In the genomic region with DNA sequence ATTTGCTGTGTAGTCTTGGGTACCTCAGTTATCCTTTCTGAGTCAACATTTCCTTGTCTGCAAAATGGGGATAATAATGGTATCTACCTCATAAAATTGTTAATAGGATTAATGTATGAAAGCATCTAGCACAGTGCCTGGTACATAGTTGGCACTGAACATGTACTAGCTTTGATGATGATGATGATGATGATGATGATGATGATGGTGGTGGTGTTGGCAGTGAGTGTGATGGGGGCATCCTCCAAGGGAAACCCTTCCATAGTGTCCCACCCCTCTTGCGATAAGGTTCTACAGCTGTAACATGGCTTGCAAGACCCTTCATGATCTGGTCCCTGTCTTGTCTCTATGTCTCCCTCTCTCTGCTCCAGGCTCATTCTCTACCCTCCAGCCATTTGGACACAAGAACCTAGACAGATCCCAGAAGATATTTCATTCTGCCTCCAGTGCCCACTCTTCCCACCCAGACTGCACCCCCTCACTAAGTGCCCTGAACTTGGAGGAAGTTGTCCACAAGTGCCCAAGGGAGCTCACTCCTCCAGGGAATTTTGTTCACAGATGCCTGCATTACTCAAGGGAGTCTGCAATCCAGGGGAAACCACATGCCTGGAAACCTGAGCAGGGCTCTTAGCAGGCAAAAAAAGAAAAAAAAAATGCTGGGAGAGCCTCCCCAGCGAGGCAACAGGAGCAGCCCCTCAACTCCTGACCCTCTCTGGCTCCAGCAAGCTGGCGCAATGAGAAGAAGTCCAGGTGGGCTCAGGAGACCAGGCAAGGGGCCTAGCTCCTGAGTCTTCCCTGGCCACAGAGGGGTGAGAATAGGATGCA, we compare ENCODE assay signal across 15 cellular contexts. TPM values are rescaled to one million over a fixed set of nuclear protein-coding genes. Genes with fewer than 3 reads are reported as not detected.
DNase-seq lines count a peak whose midpoint lies in the region; ATAC-seq, FAIRE-seq and TF ChIP-seq lines count a peak whose summit lies in the region.
"Had no signal": no experiment of that assay in that cellular context is flagged by ENCODE, and none has a peak within 500 bp of the region (broad histone marks: within the 10 kb centered on the region; RNA-seq: fewer than 3 reads in every experiment).

No MANE protein-coding gene starts in this region.

- no peak overlapping the region for H3K4me3 ChIP-seq in HepG2 (replicated peaks in 1 of 3; ENCODE audit: insufficient read depth in 1 of 3, low read depth in 2 of 3, low read length in 3 of 3)
- H3K4me3 ChIP-seq in right lobe of liver = no peak overlapping the region
- no peak overlapping the region for H3K4me3 ChIP-seq in fibroblast of the aortic adventitia (ENCODE audit: low read depth, low read length)
- H3K4me3 ChIP-seq: pancreas had no signal

- POLR2A ChIA-PET in HepG2 (lab: Yijun Ruan, JAX) = no interaction called here

- no peaks in the 10 kb centered on the region for H3K9me3 ChIP-seq in HepG2 (ENCODE audit: low read length)
- no peaks in the 10 kb centered on the region for H3K9me3 ChIP-seq in right lobe of liver
- H3K9me3 ChIP-seq: pancreas had no signal

- no peak for TF ChIP-seq EP300 in HepG2 (IDR thresholded peaks at IDR 0.05; ENCODE audit: low read depth in 2 of 2, low read length in 2 of 2)
- TF ChIP-seq EP300 in HepG2 (CRISPR knock-in tag; IDR thresholded peaks at IDR 0.05; ENCODE audit: borderline replicate concordance) = no peak

- no peaks in the 10 kb centered on the region for H3K79me2 ChIP-seq in HepG2 (ENCODE audit: insufficient read depth, low read length)

- in situ Hi-C loops in HepG2 (cut with HindIII; ENCODE audit: extremely low pct_ligation_motif_present, low pct_unique_long_range_greater_than_20kb) = no loop called here

- H3K27me3 ChIP-seq in HepG2 (ENCODE audit: control insufficient read depth in 1 of 2, insufficient read depth in 2 of 2, low read length in 2 of 2) = no peaks in the 10 kb centered on the region
- no peaks in the 10 kb centered on the region for H3K27me3 ChIP-seq in right lobe of liver
- H3K27me3 ChIP-seq: pancreas had no signal

- TF ChIP-seq POLR2A in HepG2 (IDR thresholded peaks at IDR 0.05; ENCODE audit: insufficient read depth in 1 of 2, low read depth in 2 of 2, low read length in 2 of 2) (no peak), right lobe of liver (IDR thresholded peaks at IDR 0.05) (no peak)

- FAIRE-seq in HepG2 (lab: Jason Lieb, UNC) (no peak), urothelium cell line (lab: Jason Lieb, UNC) (no peak)
- FAIRE-seq: pancreas had no signal

- no peak overlapping the region for H2AFZ ChIP-seq in HepG2 (ENCODE audit: low read length)

- TF ChIP-seq RAD21 in HepG2 (CRISPR knock-in tag; IDR thresholded peaks at IDR 0.05) = no peak

- H3K36me3 ChIP-seq in HepG2 (replicated peaks in 1 of 2; ENCODE audit: control insufficient read depth in 1 of 2, insufficient read depth in 2 of 2, low read length in 2 of 2) (no peaks in the 10 kb centered on the region), right lobe of liver (no peaks in the 10 kb centered on the region)

- no peaks in the 10 kb centered on the region for H4K20me1 ChIP-seq in HepG2 (ENCODE audit: insufficient read depth, low read length)

- CTCF ChIA-PET in HepG2 (lab: Yijun Ruan, JAX; ENCODE audit: low intra/inter-chr PET ratio, low total read pairs) = no interaction called here

- BruUV-seq in HepG2 (replicated peaks; lab: Mats Ljungman, UMichigan) = no TSS peak

- no peak overlapping the region for H3K27ac ChIP-seq in HepG2 (ENCODE audit: extremely low read length, insufficient read depth, low read length)
- no peak overlapping the region for H3K27ac ChIP-seq in right lobe of liver
- H3K27ac ChIP-seq: pancreas had no signal

- no peak for DNase-seq in HepG2 (ENCODE audit: low spot score)
- DNase-seq in right lobe of liver = no peak
- peak; percentile 82 for DNase-seq in fibroblast of the aortic adventitia (ENCODE audit: low read depth)
- peak; percentile 24 for DNase-seq in urothelium cell line (ENCODE audit: low spot score)
- DNase-seq in DMS79 (lab: John Stamatoyannopoulos, UW) = no peak
- DNase-seq in NCI-H2196 treated with DMSO at 0.1 percent for 48 hours (lab: John Stamatoyannopoulos, UW; ENCODE audit: unreplicated experiment) = no peak
- DNase-seq: activated CD4-positive, alpha-beta T cell treated with anti-CD3 and anti-CD28 coated beads for 36 hours; dermis blood vessel endothelial cell; NCI-H1092; pancreas; stimulated activated CD4-positive, alpha-beta T cell treated with anti-CD3 and anti-CD28 coated beads, Interleukin-15, amount 100 ng/mL, for 24 hours; substantia nigra had no signal

- H3K4me1 ChIP-seq in HepG2 (ENCODE audit: insufficient read depth, low read length) (no peaks in the 10 kb centered on the region), right lobe of liver (no peaks in the 10 kb centered on the region)
- H3K4me1 ChIP-seq: pancreas had no signal

- no peak overlapping the region for H3K4me2 ChIP-seq in HepG2 (ENCODE audit: low read depth, low read length)

- intact Hi-C loops in HepG2 (cut with micrococcal nuclease; ENCODE audit: unreplicated experiment) (no loop called here), right lobe of liver (cut with DNase I) (no loop called here)

- H3K9ac ChIP-seq in HepG2 (ENCODE audit: insufficient read depth, low read depth, low read length) = no peak overlapping the region

- 0% methylated on average over 2 of the region's 3 CpGs for WGBS in HepG2 (ENCODE audit: low lambda C conversion rate)
- WGBS in right lobe of liver (ENCODE audit: insufficient coverage, low coverage, low lambda C conversion rate, missing lambda C conversion rate) = 58% methylated on average over 2 of the region's 3 CpGs

- TF ChIP-seq CTCF in HepG2 (CRISPR knock-in tag; IDR thresholded peaks at IDR 0.05) = no peak
- TF ChIP-seq CTCF in right lobe of liver (IDR thresholded peaks at IDR 0.05) = no peak
- no peak for TF ChIP-seq CTCF in fibroblast of the aortic adventitia (IDR thresholded peaks at IDR 0.05; ENCODE audit: insufficient read depth, low read length)

- ATAC-seq in HepG2 = no peak
- ATAC-seq in right lobe of liver = no peak
- peak; percentile 83 for ATAC-seq in SK-N-SH treated with all-trans-retinoic acid at 6 μM for 48 hours
- ATAC-seq in GM21717 (IDR thresholded peaks at IDR 0.05; ENCODE audit: unreplicated experiment) = no peak
- ATAC-seq: activated CD4-positive, alpha-beta T cell treated with anti-CD3 and anti-CD28 coated beads for 36 hours had no signal

TF ChIP-seq in SK-N-SH treated with all-trans-retinoic acid at 6 μM for 48 hours, 23 proteins besides CTCF, POLR2A, EP300 and RAD21 (continues in another document):
- TF ChIP-seq BACH2 (CRISPR knock-in tag; IDR thresholded peaks at IDR 0.05; ENCODE audit: borderline replicate concordance) = no peak

RNA-seq across cellular contexts. Expression of gene BDKRB1, which starts 10.1 kb away (rescaled TPM):
- total RNA-seq in HepG2 (2016; rRNA removed; fragmentation: Illumina TruSeq; extraction: Trizol) = not detected in 2 replicates
- total RNA-seq in HepG2 (2016; cell fraction: cytosol; rRNA removed; fragmentation: Illumina TruSeq; extraction: Trizol; ENCODE audit: low read depth) = not detected in 2 replicates
- total RNA-seq in HepG2 (2016; cell fraction: insoluble cytoplasmic fraction; rRNA removed; fragmentation: Illumina TruSeq; extraction: Trizol) = not detected in 2 replicates
- total RNA-seq in HepG2 (2016; cell fraction: membrane; rRNA removed; fragmentation: Illumina TruSeq; extraction: Trizol) = not detected in 2 replicates
- not detected in 2 replicates for total RNA-seq in HepG2 (2016; cell fraction: nucleus; rRNA removed; fragmentation: Illumina TruSeq; extraction: Trizol)
- 0.05 TPM in 1 of 2 replicates, not detected in the other for polyA plus RNA-seq in HepG2 (2011; rRNA removed)
- polyA plus RNA-seq in HepG2 (2011; cell fraction: cytosol; rRNA removed) = not detected in 2 replicates
- not detected in 2 replicates for polyA plus RNA-seq in HepG2 (2011; cell fraction: nucleus; rRNA removed)
- not detected in 2 replicates for polyA plus RNA-seq in HepG2 (2012)
- polyA plus RNA-seq in HepG2 (2016; cell fraction: cytosol; fragmentation: Illumina TruSeq; extraction: Trizol; ENCODE audit: low read depth) = not detected in 2 replicates
- polyA plus RNA-seq in HepG2 (2016; cell fraction: insoluble cytoplasmic fraction; fragmentation: Illumina TruSeq; extraction: Trizol; ENCODE audit: low read depth) = not detected in 2 replicates
- polyA plus RNA-seq in HepG2 (2016; cell fraction: membrane; fragmentation: Illumina TruSeq; extraction: Trizol; ENCODE audit: low read depth) = not detected in 2 replicates
- polyA plus RNA-seq in HepG2 (2016; cell fraction: nucleus; fragmentation: Illumina TruSeq; extraction: Trizol; ENCODE audit: insufficient read depth, low read depth) = not detected in 2 replicates
- 20.3 TPM in 1 of 2 replicates, not detected in the other for polyA minus RNA-seq in HepG2 (2011; rRNA and poly(A)+ RNA removed; ENCODE audit: low replicate concordance)
- 0.62 TPM in 1 of 2 replicates, not detected in the other for polyA minus RNA-seq in HepG2 (2011; cell fraction: cytosol; rRNA and poly(A)+ RNA removed)
- polyA minus RNA-seq in HepG2 (2011; cell fraction: nucleus; rRNA and poly(A)+ RNA removed) = not detected in 2 replicates
- total RNA-seq in right lobe of liver = under 1 TPM in 1 of 6 experiments, not detected in 5; 0.31 TPM
- total RNA-seq in fibroblast of the aortic adventitia (ENCODE audit: low replicate concordance) = 6.9 TPM in 1 of 2 replicates, not detected in the other
- total RNA-seq: activated CD4-positive, alpha-beta T cell treated with anti-CD3 and anti-CD28 coated beads for 36 hours; dermis blood vessel endothelial cell; NCI-H460 had no signal

RNA-seq across cellular contexts. Expression of gene BDKRB2, which starts 41.3 kb away (rescaled TPM):
- not detected in 2 replicates for total RNA-seq in HepG2 (2016; rRNA removed; fragmentation: Illumina TruSeq; extraction: Trizol)
- not detected in 2 replicates for total RNA-seq in HepG2 (2016; cell fraction: cytosol; rRNA removed; fragmentation: Illumina TruSeq; extraction: Trizol; ENCODE audit: low read depth)
- total RNA-seq in HepG2 (2016; cell fraction: insoluble cytoplasmic fraction; rRNA removed; fragmentation: Illumina TruSeq; extraction: Trizol) = not detected in 2 replicates
- not detected in 2 replicates for total RNA-seq in HepG2 (2016; cell fraction: membrane; rRNA removed; fragmentation: Illumina TruSeq; extraction: Trizol)
- not detected in 2 replicates for total RNA-seq in HepG2 (2016; cell fraction: nucleus; rRNA removed; fragmentation: Illumina TruSeq; extraction: Trizol)
- polyA plus RNA-seq in HepG2 (2011; rRNA removed) = 0.03 TPM in 2 replicates
- polyA plus RNA-seq in HepG2 (2011; cell fraction: cytosol; rRNA removed) = 0.03 TPM in 2 replicates
- polyA plus RNA-seq in HepG2 (2011; cell fraction: nucleus; rRNA removed) = not detected in 2 replicates
- not detected in 2 replicates for polyA plus RNA-seq in HepG2 (2012)
- polyA plus RNA-seq in HepG2 (2016; cell fraction: cytosol; fragmentation: Illumina TruSeq; extraction: Trizol; ENCODE audit: low read depth) = not detected in 2 replicates
- polyA plus RNA-seq in HepG2 (2016; cell fraction: insoluble cytoplasmic fraction; fragmentation: Illumina TruSeq; extraction: Trizol; ENCODE audit: low read depth) = not detected in 2 replicates
- polyA plus RNA-seq in HepG2 (2016; cell fraction: membrane; fragmentation: Illumina TruSeq; extraction: Trizol; ENCODE audit: low read depth) = not detected in 2 replicates
- not detected in 2 replicates for polyA plus RNA-seq in HepG2 (2016; cell fraction: nucleus; fragmentation: Illumina TruSeq; extraction: Trizol; ENCODE audit: insufficient read depth, low read depth)
- 0.04 and 24.0 TPM in 2 replicates for polyA minus RNA-seq in HepG2 (2011; rRNA and poly(A)+ RNA removed; ENCODE audit: low replicate concordance)
- not detected in 2 replicates for polyA minus RNA-seq in HepG2 (2011; cell fraction: cytosol; rRNA and poly(A)+ RNA removed)
- polyA minus RNA-seq in HepG2 (2011; cell fraction: nucleus; rRNA and poly(A)+ RNA removed) = 0.12 TPM in 1 of 2 replicates, not detected in the other
- under 1 TPM; 0.07 to 0.60 (median 0.22) TPM for total RNA-seq in right lobe of liver
- 7.4 and 23.1 TPM in 2 replicates for total RNA-seq in fibroblast of the aortic adventitia (ENCODE audit: low replicate concordance)
- total RNA-seq: activated CD4-positive, alpha-beta T cell treated with anti-CD3 and anti-CD28 coated beads for 36 hours; NCI-H460 had no signal

Comparison
In these comparisons a context has a peak if more than half of its experiments do, and no peak if none do; other contexts are left out.
1. DNase-seq: peak in fibroblast of the aortic adventitia (single experiment) and urothelium cell line (single experiment); none in HepG2 (single experiment), right lobe of liver (0 of 3), DMS79 (single experiment) and NCI-H2196 treated with DMSO at 0.1 percent for 48 hours (single experiment).